In genomic region chr15:39598958-39599845, GRCh38 we compare ENCODE assay signal across 16 cellular contexts. TPM values are rescaled to one million over a fixed set of nuclear protein-coding genes. Genes with fewer than 3 reads are reported as not detected.
DNase-seq lines count a peak whose midpoint lies in the region; ATAC-seq and TF ChIP-seq lines count a peak whose summit lies in the region.
"Had no signal": no experiment of that assay in that cellular context is flagged by ENCODE, and none has a peak within 500 bp of the region (broad histone marks: within the 10 kb centered on the region; RNA-seq: fewer than 3 reads in every experiment).

No MANE protein-coding gene starts in this region.

- H3K27ac ChIP-seq in hepatocyte (peak overlapping the region; percentile 50), transverse colon (peak overlapping the region; percentile 76 to 86 (median 82)), vagina (no peak overlapping the region)
- H3K27ac ChIP-seq: heart right ventricle, SJCRH30 had no signal

- TF ChIP-seq POLR2A in transverse colon (IDR thresholded peaks at IDR 0.05) (no peak), vagina (IDR thresholded peaks at IDR 0.05) (no peak)

- no peak overlapping the region for H3K4me2 ChIP-seq in hepatocyte

- peaks cover 3% of the 10 kb centered on the region for H3K4me1 Mint-ChIP-seq in activated T-cell treated with anti-CD3 and anti-CD28 coated beads, Interleukin-2, amount 50 U/mL, for 72 hours (ENCODE audit: low read depth)
- peaks cover 2% of the 10 kb centered on the region for H3K4me1 Mint-ChIP-seq in activated T-cell treated with anti-CD3 and anti-CD28 coated beads, Interleukin-2, amount 50 U/mL, for 4 hours (ENCODE audit: low read depth)
- H3K4me1 Mint-ChIP-seq in chondrocyte (ENCODE audit: low read depth), result peaks cover 58% of the 10 kb centered on the region
- H3K4me1 Mint-ChIP-seq: IgD-negative memory B cell had no signal

- no peaks in the 10 kb centered on the region for H3K9me3 Mint-ChIP-seq in activated T-cell treated with anti-CD3 and anti-CD28 coated beads, Interleukin-2, amount 50 U/mL, for 72 hours
- H3K9me3 Mint-ChIP-seq in activated T-cell treated with anti-CD3 and anti-CD28 coated beads, Interleukin-2, amount 50 U/mL, for 4 hours, result no peaks in the 10 kb centered on the region
- H3K9me3 Mint-ChIP-seq in chondrocyte (ENCODE audit: low read depth), result no peaks in the 10 kb centered on the region
- H3K9me3 Mint-ChIP-seq: brain; CD8-positive, alpha-beta memory T cell; IgD-negative memory B cell had no signal

- H3K9me3 ChIP-seq in hepatocyte (ENCODE audit: low read depth) (no peaks in the 10 kb centered on the region), transverse colon (no peaks in the 10 kb centered on the region), vagina (no peaks in the 10 kb centered on the region)
- H3K9me3 ChIP-seq: heart right ventricle, SJCRH30 had no signal

- no peak overlapping the region for H2AFZ ChIP-seq in hepatocyte

- 81% methylated on average over 12 of the region's 12 CpGs for WGBS in hepatocyte (ENCODE audit: low lambda C conversion rate, missing lambda C conversion rate)
- WGBS in transverse colon (ENCODE audit: low coverage in 1 of 2), 2 donors, result 40 to 66% methylated on average over 8 to 12 of the region's 12 CpGs

- no peaks in the 10 kb centered on the region for H4K20me1 ChIP-seq in hepatocyte (ENCODE audit: insufficient read depth, poor library complexity, severe bottlenecking)

- H3K27me3 Mint-ChIP-seq in activated T-cell treated with anti-CD3 and anti-CD28 coated beads, Interleukin-2, amount 50 U/mL, for 72 hours (ENCODE audit: low read depth), result no peaks in the 10 kb centered on the region
- H3K27me3 Mint-ChIP-seq in activated T-cell treated with anti-CD3 and anti-CD28 coated beads, Interleukin-2, amount 50 U/mL, for 4 hours (ENCODE audit: low read depth), result no peaks in the 10 kb centered on the region
- H3K27me3 Mint-ChIP-seq in chondrocyte (ENCODE audit: low read depth), result no peaks in the 10 kb centered on the region
- H3K27me3 Mint-ChIP-seq: brain; CD8-positive, alpha-beta memory T cell; IgD-negative memory B cell had no signal

- in situ Hi-C loops in transverse colon (cut with MboI; ENCODE audit: low pct_ligation_motif_present in 1 of 4, low pct_unique_long_range_greater_than_20kb in 1 of 4, low sequenced_read_pairs in 3 of 4), result loop anchor here in 3 of 4 donors (25.0 kb wide), 2 partner anchors 163 to 887 kb away; no protein-coding TSS in a partner anchor

- ATAC-seq in activated T-cell treated with anti-CD3 and anti-CD28 coated beads, Interleukin-2, amount 50 U/mL, for 72 hours (replicated peaks in 1 of 2), result no peak
- ATAC-seq in activated T-cell treated with anti-CD3 and anti-CD28 coated beads, Interleukin-2, amount 50 U/mL, for 4 hours, result no peak

- no peak overlapping the region for H3K4me3 ChIP-seq in hepatocyte
- H3K4me3 ChIP-seq in transverse colon, result no peak overlapping the region
- H3K4me3 ChIP-seq in vagina, result no peak overlapping the region
- H3K4me3 ChIP-seq: heart right ventricle, SJCRH30 had no signal

- H3K36me3 ChIP-seq in hepatocyte (replicated peaks; ENCODE audit: insufficient read depth, low read depth), result no peaks in the 10 kb centered on the region
- H3K36me3 ChIP-seq in transverse colon, result peaks cover 0 to 18% (median 8%) of the 10 kb centered on the region in 4 donors
- peaks cover 0 to 18% of the 10 kb centered on the region in 2 donors for H3K36me3 ChIP-seq in vagina

- peaks cover 4% of the 10 kb centered on the region for H3K4me1 ChIP-seq in hepatocyte (ENCODE audit: insufficient read depth)
- peaks cover 9 to 60% (median 41%) of the 10 kb centered on the region in 4 donors for H3K4me1 ChIP-seq in transverse colon
- peaks cover 5% of the 10 kb centered on the region for H3K4me1 ChIP-seq in vagina
- H3K4me1 ChIP-seq: SJCRH30 had no signal

- TF ChIP-seq CTCF in chondrocyte (IDR thresholded peaks at IDR 0.05), result no peak
- TF ChIP-seq CTCF in hepatocyte (IDR thresholded peaks at IDR 0.05; ENCODE audit: poor library complexity), result no peak
- no peak for TF ChIP-seq CTCF in transverse colon (IDR thresholded peaks at IDR 0.05)
- no peak for TF ChIP-seq CTCF in vagina (IDR thresholded peaks at IDR 0.05)

- peak overlapping the region; percentile 45 for H3K27ac Mint-ChIP-seq in activated T-cell treated with anti-CD3 and anti-CD28 coated beads, Interleukin-2, amount 50 U/mL, for 72 hours
- H3K27ac Mint-ChIP-seq in chondrocyte (ENCODE audit: unreplicated experiment), result peak overlapping the region; percentile 80
- H3K27ac Mint-ChIP-seq: brain, IgD-negative memory B cell had no signal

- no peak for TF ChIP-seq EP300 in transverse colon (IDR thresholded peaks at IDR 0.05; ENCODE audit: low read depth)

- intact Hi-C loops in transverse colon (cut with DNase I; ENCODE audit: low total_unique reads), result no loop called here
- intact Hi-C loops in vagina (cut with DNase I), result no loop called here

- no peaks in the 10 kb centered on the region for H3K27me3 ChIP-seq in hepatocyte
- no peaks in the 10 kb centered on the region for H3K27me3 ChIP-seq in transverse colon
- H3K27me3 ChIP-seq in vagina, result no peaks in the 10 kb centered on the region
- H3K27me3 ChIP-seq: heart right ventricle, SJCRH30 had no signal

- H3K36me3 Mint-ChIP-seq in activated T-cell treated with anti-CD3 and anti-CD28 coated beads, Interleukin-2, amount 50 U/mL, for 72 hours (ENCODE audit: insufficient read depth in 2 of 2), result no peaks in the 10 kb centered on the region
- H3K36me3 Mint-ChIP-seq in activated T-cell treated with anti-CD3 and anti-CD28 coated beads, Interleukin-2, amount 50 U/mL, for 4 hours (ENCODE audit: insufficient read depth), result peaks cover 3% of the 10 kb centered on the region
- H3K36me3 Mint-ChIP-seq in chondrocyte (ENCODE audit: low read depth), result peaks cover 20% of the 10 kb centered on the region
- H3K36me3 Mint-ChIP-seq: brain, IgD-negative memory B cell had no signal

- H3K79me2 ChIP-seq in hepatocyte, result no peaks in the 10 kb centered on the region

- no peaks in the 10 kb centered on the region for H3K9me2 ChIP-seq in hepatocyte (replicated peaks; ENCODE audit: insufficient read depth)

- H3K4me3 Mint-ChIP-seq in activated T-cell treated with anti-CD3 and anti-CD28 coated beads, Interleukin-2, amount 50 U/mL, for 72 hours, result no peak overlapping the region
- H3K4me3 Mint-ChIP-seq in activated T-cell treated with anti-CD3 and anti-CD28 coated beads, Interleukin-2, amount 50 U/mL, for 4 hours, result no peak overlapping the region
- H3K4me3 Mint-ChIP-seq in chondrocyte (ENCODE audit: unreplicated experiment), result no peak overlapping the region
- H3K4me3 Mint-ChIP-seq: brain, IgD-negative memory B cell had no signal

- DNase-seq in activated T-cell treated with anti-CD3 and anti-CD28 coated beads, Interleukin-2, amount 50 U/mL, for 72 hours, result no peak
- DNase-seq in activated T-cell treated with anti-CD3 and anti-CD28 coated beads, Interleukin-2, amount 50 U/mL, for 4 hours, result no peak
- DNase-seq in chondrocyte (ENCODE audit: low spot score) (no peak), hepatocyte (ENCODE audit: low spot score) (no peak), transverse colon (no peak), vagina (ENCODE audit: extremely low spot score in 2 of 2) (no peak), DMS79 (lab: John Stamatoyannopoulos, UW) (no peak), SKM-1 treated with dmso at 0.1 percent for 144 hours (lab: John Stamatoyannopoulos, UW; ENCODE audit: unreplicated experiment) (no peak)
- DNase-seq: activated CD8-positive, alpha-beta memory T cell treated with anti-CD3 and anti-CD28 coated beads for 24 hours; activated gamma-delta T cell treated with Interleukin-2 at 50 U/mL for 16 hours; CD8-positive, alpha-beta memory T cell; heart right ventricle; NCI-H1092 treated with DMSO at 0.1 percent for 48 hours; SJCRH30 had no signal

RNA-seq across cellular contexts. Expression of gene THBS1, which starts 18.3 kb away (rescaled TPM):
- total RNA-seq in activated T-cell treated with anti-CD3 and anti-CD28 coated beads, Interleukin-2, amount 50 U/mL, for 72 hours, result 1 to 10 TPM in 1 of 2 donors, under 1 TPM in 1; 0.99 to 1.3 TPM
- total RNA-seq in activated T-cell treated with anti-CD3 and anti-CD28 coated beads, Interleukin-2, amount 50 U/mL, for 4 hours, result 1 to 10 TPM; 1.3 to 2.8 (median 2.0) TPM
- total RNA-seq in chondrocyte (1,967 to 2,361 TPM (median 2,311 TPM) in 3 replicates), hepatocyte (191 and 220 TPM in 2 replicates), transverse colon (100 to 1,000 TPM; 197 to 753 (median 410) TPM), vagina (513 TPM)
- 82.9 and 105 TPM in 2 replicates for polyA plus RNA-seq in hepatocyte

Comparison
In these comparisons a context has a peak if more than half of its experiments do, and no peak if none do; other contexts are left out.
1. RNA of gene THBS1, which starts 18.3 kb away (total RNA-seq): 1,967 to 2,361 TPM in chondrocyte, 513 TPM in vagina (single experiment), 197 to 753 TPM in transverse colon and 191 to 220 TPM in hepatocyte; 1.3 to 2.8 TPM in activated T-cell treated with anti-CD3 and anti-CD28 coated beads, Interleukin-2, amount 50 U/mL, for 4 hours and 0.99 to 1.3 TPM in activated T-cell treated with anti-CD3 and anti-CD28 coated beads, Interleukin-2, amount 50 U/mL, for 72 hours; every median in the first group is over 10 times any median in the second.